ENCODE assay signal across 1 cellular context in genomic region chr1:1758692-1759455, GRCh38.
TF ChIP-seq lines count a peak whose summit lies in the region.

No MANE protein-coding gene starts in this region.

TF ChIP-seq in K562, 482 proteins besides CTCF, POLR2A, EP300 and RAD21 (continued from another document):
- TF ChIP-seq DLX4 (CRISPR knock-in tag; IDR thresholded peaks at IDR 0.05): no peak
- no peak for TF ChIP-seq ZBTB8A (IDR thresholded peaks at IDR 0.05; ENCODE audit: partially characterized antibody)
- no peak; the same call in 1 of the 2 replicates for TF ChIP-seq RUNX1 (IDR thresholded peaks at IDR 0.05; ENCODE audit: low read depth)
